Comparison of ENCODE assay signal across 22 cellular contexts in the genomic region with DNA sequence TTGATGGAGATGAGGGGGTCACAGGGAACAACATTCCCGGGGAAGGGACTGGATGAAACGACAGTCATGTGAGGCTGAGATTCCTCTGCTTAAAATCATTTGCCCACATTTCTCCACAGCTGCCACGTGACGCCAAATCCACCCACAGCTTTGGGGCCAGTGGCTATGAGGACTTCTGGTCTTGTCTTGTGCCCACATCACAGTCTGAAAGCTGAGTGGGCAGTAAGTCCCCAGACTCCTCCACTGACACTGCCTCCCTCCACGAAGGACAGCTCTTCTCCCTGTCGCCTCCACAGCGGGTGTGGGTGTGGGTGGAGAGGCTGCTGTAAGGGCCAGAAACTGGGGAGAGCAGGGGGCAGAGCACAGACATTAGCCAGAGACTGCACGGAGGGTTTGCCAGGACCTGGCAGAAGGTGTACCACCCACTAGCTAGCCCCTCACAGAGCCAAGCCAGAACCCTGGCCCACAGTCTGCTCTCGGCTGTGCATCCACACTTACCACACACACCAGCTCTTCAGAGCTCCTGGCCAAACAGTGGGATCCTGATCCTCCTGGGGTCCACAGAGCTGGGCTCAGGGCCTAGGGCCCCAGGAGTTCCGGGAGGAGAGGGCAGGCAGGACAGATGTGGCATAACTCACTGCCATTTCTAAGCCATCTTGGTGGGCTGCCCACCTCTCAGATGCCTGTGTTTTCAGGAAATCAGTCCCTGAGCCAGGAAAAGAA.
"Had no signal": no experiment of that assay in that cellular context is flagged by ENCODE, and none has a peak within 500 bp of the region (broad histone marks: within the 10 kb centered on the region; RNA-seq: fewer than 3 reads in every experiment).

No MANE protein-coding gene starts in this region.

- H3K9ac ChIP-seq: KMS-11 had no signal

- H3K27ac Mint-ChIP-seq: activated CD8-positive, alpha-beta T cell treated with anti-CD3 and anti-CD28 coated beads, Interleukin-2, amount 10 ng/mL, durations not matched to agents 7 days and 5 days; activated naive CD8-positive, alpha-beta T cell treated with anti-CD3 and anti-CD28 coated beads, Interleukin-2, amount 10 ng/mL, durations not matched to agents 7 days and 5 days; T-helper 1 cell treated with Interleukin-12 subunit alpha and Interleukin-12 subunit beta and Interleukin-4 antibody, amounts not matched to agents 30 μg/mL and 1 μg/mL, for 36 hours had no signal

- H3K9me3 ChIP-seq: adrenal gland, ascending aorta, body of pancreas had no signal

- H3K36me3 Mint-ChIP-seq: activated naive CD8-positive, alpha-beta T cell treated with anti-CD3 and anti-CD28 coated beads, Interleukin-2, amount 10 ng/mL, durations not matched to agents 7 days and 5 days had no signal

- H3K4me3 ChIP-seq: adrenal gland, ascending aorta, body of pancreas had no signal

- H3K27ac ChIP-seq: adrenal gland, ascending aorta, body of pancreas, KMS-11 had no signal

- DNase-seq: activated CD4-positive, alpha-beta T cell treated with anti-CD3 and anti-CD28 coated beads for 48 hours; activated CD4-positive, alpha-beta T cell treated with anti-CD3 and anti-CD28 coated beads, Interleukin-2, amount 50 U/mL, for 4 hours; activated CD4-positive, CD25-positive, alpha-beta regulatory T cell treated with anti-CD3 and anti-CD28 coated beads, Interleukin-2, amount 50 U/mL, for 72 hours; activated CD8-positive, alpha-beta memory T cell treated with anti-CD3 and anti-CD28 coated beads, Interleukin-2, amount 50 U/mL, for 48 hours; activated CD8-positive, alpha-beta T cell treated with anti-CD3 and anti-CD28 coated beads, Interleukin-2, amount 10 ng/mL, durations not matched to agents 7 days and 5 days; activated naive CD4-positive, alpha-beta T cell treated with anti-CD3 and anti-CD28 coated beads, Interleukin-2, amount 50 U/mL, for 16 hours; activated naive CD8-positive, alpha-beta T cell treated with anti-CD3 and anti-CD28 coated beads, Interleukin-2, amount 10 ng/mL, durations not matched to agents 7 days and 5 days; activated T-cell treated with anti-CD3 and anti-CD28 coated beads, Interleukin-2, amount 50 U/mL, for 1 hour; adrenal gland; body of pancreas; NCI-H1092; NCI-H1417; NCI-H1930; NCI-H2107; NCI-H345; NCI-H510A; NCI-H526 treated with DMSO at 0.1 percent for 48 hours; NK-92 treated with Interleukin-12 subunit alpha and Interleukin-12 subunit beta, amount 100 ng/mL, for 24 hours; SHP77 had no signal

- H3K4me2 ChIP-seq: KMS-11 had no signal

- H3K9me3 Mint-ChIP-seq: activated naive CD8-positive, alpha-beta T cell treated with anti-CD3 and anti-CD28 coated beads, Interleukin-2, amount 10 ng/mL, durations not matched to agents 7 days and 5 days; T-helper 1 cell treated with Interleukin-12 subunit alpha and Interleukin-12 subunit beta and Interleukin-4 antibody, amounts not matched to agents 30 μg/mL and 1 μg/mL, for 36 hours had no signal

- ATAC-seq: activated CD8-positive, alpha-beta T cell treated with anti-CD3 and anti-CD28 coated beads, Interleukin-2, amount 10 ng/mL, durations not matched to agents 7 days and 5 days; body of pancreas had no signal

- H3K27me3 ChIP-seq: adrenal gland, ascending aorta, body of pancreas had no signal

- H3K4me3 Mint-ChIP-seq: activated CD8-positive, alpha-beta T cell treated with anti-CD3 and anti-CD28 coated beads, Interleukin-2, amount 10 ng/mL, durations not matched to agents 7 days and 5 days; activated naive CD8-positive, alpha-beta T cell treated with anti-CD3 and anti-CD28 coated beads, Interleukin-2, amount 10 ng/mL, durations not matched to agents 7 days and 5 days; T-helper 1 cell treated with Interleukin-12 subunit alpha and Interleukin-12 subunit beta and Interleukin-4 antibody, amounts not matched to agents 30 μg/mL and 1 μg/mL, for 36 hours had no signal

- H3K4me1 Mint-ChIP-seq: activated naive CD8-positive, alpha-beta T cell treated with anti-CD3 and anti-CD28 coated beads, Interleukin-2, amount 10 ng/mL, durations not matched to agents 7 days and 5 days had no signal

- H3K36me3 ChIP-seq: adrenal gland, ascending aorta had no signal

- H3K4me1 ChIP-seq: ascending aorta had no signal
